Comparison of ENCODE assay signal across 25 cellular contexts in genomic region chr5:19042106-19042505, GRCh38.
"Had no signal": no experiment of that assay in that cellular context is flagged by ENCODE, and none has a peak within 500 bp of the region (broad histone marks: within the 10 kb centered on the region; RNA-seq: fewer than 3 reads in every experiment).

No MANE protein-coding gene starts in this region.

- H3K27ac Mint-ChIP-seq: dendritic cell treated with granulocyte-macrophage colony-stimulating factor and Interleukin-4, amounts not matched to agents 40 ng/mL and 50 ng/mL, for 4 days; effector memory CD8-positive, alpha-beta T cell; endodermal cell; mesothelial cell of epicardium had no signal

- DNase-seq: colonic mucosa; cortex of kidney; effector CD8-positive, alpha-beta T cell; effector memory CD8-positive, alpha-beta T cell; endodermal cell; erythroblast; esophagus squamous epithelium; foreskin fibroblast; foreskin melanocyte; gastrocnemius medialis; glutamatergic neuron; heart right ventricle; hippocampal formation; left cardiac atrium; left lung; left ventricle myocardium superior; lower lobe of right lung; mesenchymal stem cell; mucosa of descending colon had no signal

- H3K36me3 Mint-ChIP-seq: mesothelial cell of epicardium had no signal

- H3K9me3 ChIP-seq: colonic mucosa, esophagus squamous epithelium, gastrocnemius medialis, lower lobe of right lung, mucosa of descending colon had no signal

- H3K36me3 ChIP-seq: colonic mucosa, esophagus squamous epithelium, gastrocnemius medialis, heart right ventricle, left lung, lower lobe of right lung had no signal

- H3K27me3 ChIP-seq: colonic mucosa, esophagus squamous epithelium, gastrocnemius medialis, heart right ventricle, left lung had no signal

- FAIRE-seq: islet of Langerhans, keratinocyte had no signal

- H3K9me3 Mint-ChIP-seq: endodermal cell had no signal

- H3K4me3 ChIP-seq: colonic mucosa, esophagus squamous epithelium, gastrocnemius medialis, heart right ventricle, left lung, lower lobe of right lung, mucosa of descending colon had no signal

- H3K4me3 Mint-ChIP-seq: dendritic cell treated with granulocyte-macrophage colony-stimulating factor and Interleukin-4, amounts not matched to agents 40 ng/mL and 50 ng/mL, for 4 days; effector memory CD8-positive, alpha-beta T cell; endodermal cell; mesothelial cell of epicardium had no signal

- H3K27ac ChIP-seq: colonic mucosa, epithelial cell of prostate, esophagus squamous epithelium, gastrocnemius medialis, heart right ventricle, left lung, lower lobe of right lung had no signal

- H3K27me3 Mint-ChIP-seq: dendritic cell treated with granulocyte-macrophage colony-stimulating factor and Interleukin-4, amounts not matched to agents 40 ng/mL and 50 ng/mL, for 4 days; effector memory CD8-positive, alpha-beta T cell had no signal

- H3K4me1 ChIP-seq: colonic mucosa, esophagus squamous epithelium, gastrocnemius medialis, heart right ventricle, left lung, lower lobe of right lung had no signal

- ATAC-seq: effector memory CD8-positive, alpha-beta T cell; esophagus mucosa; gastrocnemius medialis; heart right ventricle; left cardiac atrium; left lung; left ventricle myocardium superior; lower lobe of right lung; mucosa of descending colon had no signal
